1 cellular context compared by ENCODE assay signal in the genomic region with DNA sequence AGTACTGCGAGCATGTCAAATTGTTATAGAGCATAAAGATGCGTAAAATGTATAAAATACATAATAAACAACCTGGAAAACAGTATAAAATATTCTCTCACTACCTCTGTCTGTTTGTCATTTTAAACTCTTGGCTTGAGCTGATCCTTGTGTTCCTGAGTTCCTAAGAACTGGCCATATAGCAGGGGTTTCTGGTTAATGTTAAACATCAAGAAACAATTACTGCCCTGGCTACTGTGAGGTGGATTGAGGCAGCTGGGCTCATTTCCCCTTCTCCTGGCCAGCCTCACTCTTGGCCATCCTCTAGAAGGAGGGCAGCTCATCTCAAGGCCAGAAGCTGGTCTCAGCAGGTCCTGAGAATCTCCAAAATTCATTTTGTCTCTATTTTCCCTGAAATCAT.
TF ChIP-seq lines count a peak whose summit lies in the region.

No MANE protein-coding gene starts in this region.

TF ChIP-seq in IMR-90, 13 proteins besides CTCF, POLR2A, EP300 and RAD21 (continued from another document):
- TF ChIP-seq CEBPB (IDR thresholded peaks at IDR 0.05; ENCODE audit: low read depth, low read length) (no peak), RFX5 (IDR thresholded peaks at IDR 0.05; ENCODE audit: low read depth, low read length) (no peak), CHD1 (IDR thresholded peaks at IDR 0.05; ENCODE audit: low read depth, low read length) (no peak), FOS (IDR thresholded peaks at IDR 0.05; ENCODE audit: low read depth, low read length) (no peak), RCOR1 (IDR thresholded peaks at IDR 0.05; ENCODE audit: insufficient replicate concordance, low read length) (no peak), MXI1 (IDR thresholded peaks at IDR 0.05; ENCODE audit: borderline replicate concordance, low read depth, low read length) (no peak)
- TF ChIP-seq, protein P1, sequence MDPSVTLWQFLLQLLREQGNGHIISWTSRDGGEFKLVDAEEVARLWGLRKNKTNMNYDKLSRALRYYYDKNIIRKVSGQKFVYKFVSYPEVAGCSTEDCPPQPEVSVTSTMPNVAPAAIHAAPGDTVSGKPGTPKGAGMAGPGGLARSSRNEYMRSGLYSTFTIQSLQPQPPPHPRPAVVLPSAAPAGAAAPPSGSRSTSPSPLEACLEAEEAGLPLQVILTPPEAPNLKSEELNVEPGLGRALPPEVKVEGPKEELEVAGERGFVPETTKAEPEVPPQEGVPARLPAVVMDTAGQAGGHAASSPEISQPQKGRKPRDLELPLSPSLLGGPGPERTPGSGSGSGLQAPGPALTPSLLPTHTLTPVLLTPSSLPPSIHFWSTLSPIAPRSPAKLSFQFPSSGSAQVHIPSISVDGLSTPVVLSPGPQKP (IDR thresholded peaks at IDR 0.05; ENCODE audit: borderline replicate concordance, low read depth, low read length): no peak
